8 cellular contexts compared by ENCODE assay signal in the genomic region with DNA sequence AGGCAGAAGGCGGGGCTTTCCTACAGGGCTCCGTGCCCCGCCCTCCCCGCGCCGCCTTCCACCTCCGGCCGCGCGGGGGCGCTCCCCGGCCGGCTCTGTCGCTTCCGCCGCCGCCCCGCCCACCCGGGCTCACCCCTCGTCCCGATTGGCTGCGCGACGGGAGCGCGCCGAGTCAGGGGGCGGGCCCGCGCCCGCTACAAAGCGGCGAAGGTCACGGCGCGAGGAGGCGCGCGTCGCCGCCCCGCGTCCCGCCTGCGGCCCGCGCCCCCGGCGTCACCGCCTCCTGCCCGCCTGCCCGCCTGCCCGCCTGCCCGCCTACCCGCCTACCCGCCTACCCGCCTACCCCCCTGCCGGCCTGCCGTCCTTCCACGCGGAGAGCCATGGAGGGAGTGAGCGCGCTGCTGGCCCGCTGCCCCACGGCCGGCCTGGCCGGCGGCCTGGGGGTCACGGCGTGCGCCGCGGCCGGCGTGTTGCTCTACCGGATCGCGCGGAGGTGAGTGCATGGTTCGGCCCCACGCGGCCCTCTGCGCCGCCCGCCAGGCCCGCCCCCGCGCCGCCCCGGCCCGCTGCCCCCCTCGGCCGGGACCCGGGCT. TPM values are rescaled to one million over a fixed set of nuclear protein-coding genes. Genes with fewer than 3 reads are reported as not detected.
A peak's percentile ranks its signal among the peaks of the same experiment; 100 is the strongest.
DNase-seq lines count a peak whose midpoint lies in the region; TF ChIP-seq lines count a peak whose summit lies in the region.

A gene with protein sequence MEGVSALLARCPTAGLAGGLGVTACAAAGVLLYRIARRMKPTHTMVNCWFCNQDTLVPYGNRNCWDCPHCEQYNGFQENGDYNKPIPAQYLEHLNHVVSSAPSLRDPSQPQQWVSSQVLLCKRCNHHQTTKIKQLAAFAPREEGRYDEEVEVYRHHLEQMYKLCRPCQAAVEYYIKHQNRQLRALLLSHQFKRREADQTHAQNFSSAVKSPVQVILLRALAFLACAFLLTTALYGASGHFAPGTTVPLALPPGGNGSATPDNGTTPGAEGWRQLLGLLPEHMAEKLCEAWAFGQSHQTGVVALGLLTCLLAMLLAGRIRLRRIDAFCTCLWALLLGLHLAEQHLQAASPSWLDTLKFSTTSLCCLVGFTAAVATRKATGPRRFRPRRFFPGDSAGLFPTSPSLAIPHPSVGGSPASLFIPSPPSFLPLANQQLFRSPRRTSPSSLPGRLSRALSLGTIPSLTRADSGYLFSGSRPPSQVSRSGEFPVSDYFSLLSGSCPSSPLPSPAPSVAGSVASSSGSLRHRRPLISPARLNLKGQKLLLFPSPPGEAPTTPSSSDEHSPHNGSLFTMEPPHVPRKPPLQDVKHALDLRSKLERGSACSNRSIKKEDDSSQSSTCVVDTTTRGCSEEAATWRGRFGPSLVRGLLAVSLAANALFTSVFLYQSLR (plus strand): TSS at position 361 of the 593 bp plus-strand sequence. CDS start 20 bp downstream, at position 381.

- POLR2A ChIA-PET in SK-N-SH (lab: Yijun Ruan, JAX), result interaction anchor here (0.5 to 1.0 kb wide), 2 partner anchors 13 to 22 kb away, joined by 3 to 5 read pairs; no protein-coding TSS in a partner anchor

- H3K27me3 ChIP-seq in HAP-1 (ENCODE audit: low read depth) (no peaks in the 10 kb centered on the region), MG63 (no peaks in the 10 kb centered on the region), SK-N-SH (ENCODE audit: insufficient read depth) (no peaks in the 10 kb centered on the region), thymus (ENCODE audit: control insufficient read depth, insufficient read depth) (no peaks in the 10 kb centered on the region)

- H3K9me2 ChIP-seq in SK-N-SH, result no peaks in the 10 kb centered on the region

- TF ChIP-seq CTCF in SK-N-SH (IDR thresholded peaks at IDR 0.05) (peak; percentile 63), osteocyte (IDR thresholded peaks at IDR 0.05) (peak; percentile 95)

- H3K9me3 Mint-ChIP-seq in osteocyte (ENCODE audit: unreplicated experiment), result no peaks in the 10 kb centered on the region

- peaks cover 13% of the 10 kb centered on the region for H3K36me3 ChIP-seq in HAP-1 (replicated peaks)
- peaks cover 11% of the 10 kb centered on the region for H3K36me3 ChIP-seq in MG63
- no peaks in the 10 kb centered on the region for H3K36me3 ChIP-seq in SK-N-SH (replicated peaks in 1 of 2; ENCODE audit: control insufficient read depth in 1 of 2, insufficient read depth in 2 of 2, low read length in 1 of 2)
- H3K36me3 ChIP-seq in thymus (ENCODE audit: control insufficient read depth, insufficient read depth), result peaks cover 2% of the 10 kb centered on the region

- CTCF ChIA-PET in SK-N-SH (lab: Yijun Ruan, JAX), result interaction anchor here (0.6 to 1.7 kb wide), 22 partner anchors 9 to 276 kb away, joined by 3 to 11 read pairs (median 3); no protein-coding TSS in a partner anchor

- peaks cover 27% of the 10 kb centered on the region; the same call in 1 of the 2 replicates for H4K20me1 ChIP-seq in SK-N-SH (ENCODE audit: insufficient read depth)

- peak; percentile 92 for DNase-seq in GDM1 (lab: John Stamatoyannopoulos, UW)
- peak; percentile 80 to 95 for DNase-seq in HAP-1 (ENCODE audit: low spot score in 2 of 2)
- peak; percentile 93 for DNase-seq in MG63
- peak; percentile 98 for DNase-seq in SK-N-SH
- DNase-seq in activated naive CD4-positive, alpha-beta T cell treated with anti-CD3 and anti-CD28 coated beads, Interleukin-2, amount 50 U/mL, for 16 hours, result peak; percentile 95
- DNase-seq in glomerular visceral epithelial cell (ENCODE audit: extremely low spot score), result peak; percentile 95
- DNase-seq in osteocyte (ENCODE audit: extremely low spot score, unreplicated experiment), result peak; percentile 98

- peaks cover 21% of the 10 kb centered on the region for H3K4me1 Mint-ChIP-seq in osteocyte (ENCODE audit: unreplicated experiment)

- H3K27ac ChIP-seq in SK-N-SH (ENCODE audit: low read depth in 2 of 2, low read length in 1 of 2) (peak within 1 kb of the TSS; percentile 33 to 93), thymus (ENCODE audit: low read depth) (peak within 1 kb of the TSS; percentile 53)

- no peaks in the 10 kb centered on the region for H3F3A ChIP-seq in SK-N-SH (replicated peaks; ENCODE audit: insufficient read depth)

- H3K4me1 ChIP-seq in HAP-1 (peaks cover 15% of the 10 kb centered on the region), SK-N-SH (ENCODE audit: control insufficient read depth in 1 of 2, insufficient read depth in 2 of 2, low read depth in 1 of 2, low read length in 1 of 2) (peaks cover 23 to 42% of the 10 kb centered on the region in 2 experiments; a peak in 3 of 4 replicates), thymus (ENCODE audit: control insufficient read depth, insufficient read depth, low read length) (peaks cover 8% of the 10 kb centered on the region)

- in situ Hi-C loops in HAP-1 (cut with MboI; ENCODE audit: low sequenced_read_pairs), result loop anchor here (10.0 kb wide), 1 partner anchor 324 kb away; no protein-coding TSS in a partner anchor

- peak; percentile 52 for TF ChIP-seq RAD21 in SK-N-SH (IDR thresholded peaks at IDR 0.05; ENCODE audit: low read length)

- TF ChIP-seq EP300 in SK-N-SH (IDR thresholded peaks at IDR 0.05; ENCODE audit: borderline replicate concordance in 1 of 2, low read depth in 1 of 2, low read length in 1 of 2), result no peak

- H3K9me3 ChIP-seq in HAP-1, result no peaks in the 10 kb centered on the region
- no peaks in the 10 kb centered on the region for H3K9me3 ChIP-seq in MG63
- no peaks in the 10 kb centered on the region for H3K9me3 ChIP-seq in SK-N-SH
- H3K9me3 ChIP-seq in thymus (ENCODE audit: control insufficient read depth), result no peaks in the 10 kb centered on the region

- H2AFZ ChIP-seq in SK-N-SH (ENCODE audit: low read depth), result peak within 1 kb of the TSS; percentile 85; the same call in 1 of the 2 replicates

- H3K4me2 ChIP-seq in SK-N-SH, result peak within 1 kb of the TSS; percentile 90

- peaks cover 44% of the 10 kb centered on the region for H3K79me2 ChIP-seq in SK-N-SH (ENCODE audit: insufficient read depth)

- no peaks in the 10 kb centered on the region for H3K27me3 Mint-ChIP-seq in osteocyte (ENCODE audit: unreplicated experiment)

- H3K9ac ChIP-seq in SK-N-SH, result peak within 1 kb of the TSS; percentile 68; the same call in 1 of the 2 replicates

- peak within 1 kb of the TSS; percentile 74 for H3K4me3 Mint-ChIP-seq in osteocyte (ENCODE audit: unreplicated experiment)

- H3K36me3 Mint-ChIP-seq in osteocyte (ENCODE audit: unreplicated experiment), result no peaks in the 10 kb centered on the region

- peak within 1 kb of the TSS; percentile 77 for H3K27ac Mint-ChIP-seq in osteocyte (ENCODE audit: unreplicated experiment)

- WGBS in SK-N-SH (ENCODE audit: low lambda C conversion rate), result no CpG with 5 or more reads among the region's 94 CpGs
- WGBS in thymus, result under 1% methylated on average over 94 of the region's 94 CpGs

- H3K4me3 ChIP-seq in HAP-1 (peak within 1 kb of the TSS; percentile 65), MG63 (peak within 1 kb of the TSS; percentile 74), SK-N-SH (ENCODE audit: low read depth in 2 of 2, low read length in 1 of 2) (peak within 1 kb of the TSS; percentile 70 to 79), thymus (ENCODE audit: low read length) (peak within 1 kb of the TSS; percentile 80)

TF ChIP-seq in SK-N-SH, 30 proteins besides CTCF, POLR2A, EP300 and RAD21 (continues in another document):
- no peak for TF ChIP-seq NRF1 (IDR thresholded peaks at IDR 0.05; ENCODE audit: low read depth, low read length)
- no peak for TF ChIP-seq RXRA (IDR thresholded peaks at IDR 0.05; ENCODE audit: borderline replicate concordance, low read depth)
- peak; percentile 40; the same call in 1 of the 2 replicates for TF ChIP-seq MXI1 (IDR thresholded peaks at IDR 0.05; ENCODE audit: low read depth, low read length)
- TF ChIP-seq, protein P1, sequence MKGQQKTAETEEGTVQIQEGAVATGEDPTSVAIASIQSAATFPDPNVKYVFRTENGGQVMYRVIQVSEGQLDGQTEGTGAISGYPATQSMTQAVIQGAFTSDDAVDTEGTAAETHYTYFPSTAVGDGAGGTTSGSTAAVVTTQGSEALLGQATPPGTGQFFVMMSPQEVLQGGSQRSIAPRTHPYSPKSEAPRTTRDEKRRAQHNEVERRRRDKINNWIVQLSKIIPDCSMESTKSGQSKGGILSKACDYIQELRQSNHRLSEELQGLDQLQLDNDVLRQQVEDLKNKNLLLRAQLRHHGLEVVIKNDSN (IDR thresholded peaks at IDR 0.05; ENCODE audit: borderline replicate concordance, low read depth), result no peak
- TF ChIP-seq, protein P2, sequence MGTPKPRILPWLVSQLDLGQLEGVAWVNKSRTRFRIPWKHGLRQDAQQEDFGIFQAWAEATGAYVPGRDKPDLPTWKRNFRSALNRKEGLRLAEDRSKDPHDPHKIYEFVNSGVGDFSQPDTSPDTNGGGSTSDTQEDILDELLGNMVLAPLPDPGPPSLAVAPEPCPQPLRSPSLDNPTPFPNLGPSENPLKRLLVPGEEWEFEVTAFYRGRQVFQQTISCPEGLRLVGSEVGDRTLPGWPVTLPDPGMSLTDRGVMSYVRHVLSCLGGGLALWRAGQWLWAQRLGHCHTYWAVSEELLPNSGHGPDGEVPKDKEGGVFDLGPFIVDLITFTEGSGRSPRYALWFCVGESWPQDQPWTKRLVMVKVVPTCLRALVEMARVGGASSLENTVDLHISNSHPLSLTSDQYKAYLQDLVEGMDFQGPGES (IDR thresholded peaks at IDR 0.05; ENCODE audit: low read depth, low read length), result no peak
- no peak for TF ChIP-seq TCF12 (IDR thresholded peaks at IDR 0.05)
- TF ChIP-seq, protein P3, sequence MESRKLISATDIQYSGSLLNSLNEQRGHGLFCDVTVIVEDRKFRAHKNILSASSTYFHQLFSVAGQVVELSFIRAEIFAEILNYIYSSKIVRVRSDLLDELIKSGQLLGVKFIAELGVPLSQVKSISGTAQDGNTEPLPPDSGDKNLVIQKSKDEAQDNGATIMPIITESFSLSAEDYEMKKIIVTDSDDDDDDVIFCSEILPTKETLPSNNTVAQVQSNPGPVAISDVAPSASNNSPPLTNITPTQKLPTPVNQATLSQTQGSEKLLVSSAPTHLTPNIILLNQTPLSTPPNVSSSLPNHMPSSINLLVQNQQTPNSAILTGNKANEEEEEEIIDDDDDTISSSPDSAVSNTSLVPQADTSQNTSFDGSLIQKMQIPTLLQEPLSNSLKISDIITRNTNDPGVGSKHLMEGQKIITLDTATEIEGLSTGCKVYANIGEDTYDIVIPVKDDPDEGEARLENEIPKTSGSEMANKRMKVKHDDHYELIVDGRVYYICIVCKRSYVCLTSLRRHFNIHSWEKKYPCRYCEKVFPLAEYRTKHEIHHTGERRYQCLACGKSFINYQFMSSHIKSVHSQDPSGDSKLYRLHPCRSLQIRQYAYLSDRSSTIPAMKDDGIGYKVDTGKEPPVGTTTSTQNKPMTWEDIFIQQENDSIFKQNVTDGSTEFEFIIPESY (IDR thresholded peaks at IDR 0.05; ENCODE audit: borderline replicate concordance, low read depth), result no peak
- no peak for TF ChIP-seq SIN3A (IDR thresholded peaks at IDR 0.05; ENCODE audit: borderline replicate concordance, low read depth, low read length)

RNA-seq across cellular contexts. Expression of the gene that starts here (rescaled TPM):
- 5.7 and 8.8 TPM in 2 replicates for total RNA-seq in MG63 (2014; rRNA removed; shearing (Covaris generic); ENCODE audit: low replicate concordance)
- polyA plus RNA-seq in SK-N-SH (2012; rRNA removed) (3.0 and 8.2 TPM in 2 replicates), thymus (4.4 TPM)
- polyA plus RNA-seq in SK-N-SH (2012; cell fraction: cytosol; rRNA removed), result 2.7 and 5.1 TPM in 2 replicates
- polyA plus RNA-seq in SK-N-SH (2012; cell fraction: nucleus; rRNA removed), result 17.3 and 19.4 TPM in 2 replicates
- total RNA-seq in osteocyte, result 17.3 and 17.9 TPM in 2 replicates

Comparison
In these comparisons a context has a peak if more than half of its experiments do, and no peak if none do; other contexts are left out.
1. Peak in every context shown above with its lines: DNase-seq, H3K4me3 ChIP-seq and H3K27ac ChIP-seq.